9 cellular contexts compared by ENCODE assay signal in the genomic region with DNA sequence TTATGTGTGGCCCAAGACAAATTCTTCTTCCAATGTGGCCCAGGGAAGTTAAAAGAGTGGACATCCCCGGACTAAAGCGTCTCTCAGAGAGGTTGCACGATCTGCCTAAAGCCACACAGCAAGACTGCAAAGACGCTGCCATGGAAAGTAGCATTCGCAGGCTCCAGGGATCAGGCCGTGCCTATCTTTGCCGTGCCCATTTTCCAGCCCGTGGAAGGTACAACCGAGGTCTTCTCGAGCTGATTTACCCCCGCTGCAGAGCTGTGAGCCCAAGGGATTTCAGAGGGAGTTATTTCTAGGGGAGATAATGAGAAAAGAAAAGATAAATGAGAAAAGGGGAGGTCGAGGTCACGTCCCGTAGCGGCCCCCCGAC. TPM values are rescaled to one million over a fixed set of nuclear protein-coding genes. Genes with fewer than 3 reads are reported as not detected.
A peak's percentile ranks its signal among the peaks of the same experiment; 100 is the strongest.
DNase-seq lines count a peak whose midpoint lies in the region; ATAC-seq, FAIRE-seq and TF ChIP-seq lines count a peak whose summit lies in the region.
"Had no signal": no experiment of that assay in that cellular context is flagged by ENCODE, and none has a peak within 500 bp of the region (broad histone marks: within the 10 kb centered on the region; RNA-seq: fewer than 3 reads in every experiment).

No MANE protein-coding gene starts in this region.

- H3K4me1 ChIP-seq in CD8-positive, alpha-beta memory T cell (ENCODE audit: insufficient read depth, low read length), result peaks cover 19% of the 10 kb centered on the region
- H3K4me1 ChIP-seq in PC-9 (replicated peaks; ENCODE audit: insufficient read depth) (peaks cover 27% of the 10 kb centered on the region), endothelial cell of umbilical vein (ENCODE audit: control insufficient read depth, extremely low read depth, insufficient read depth, low read length) (peaks cover 15% of the 10 kb centered on the region), ovary (ENCODE audit: insufficient read depth) (peaks cover 6% of the 10 kb centered on the region)

- peak overlapping the region; percentile 84 for H2AFZ ChIP-seq in PC-9
- H2AFZ ChIP-seq in endothelial cell of umbilical vein (ENCODE audit: low read depth, low read length), result peak overlapping the region; percentile 52

- no peaks in the 10 kb centered on the region for H3K27me3 ChIP-seq in CD8-positive, alpha-beta memory T cell (ENCODE audit: insufficient read depth, low read length, poor library complexity, severe bottlenecking)
- H3K27me3 ChIP-seq in PC-9 (ENCODE audit: insufficient read depth, low read depth) (no peaks in the 10 kb centered on the region), endothelial cell of umbilical vein (ENCODE audit: control insufficient read depth in 2 of 2, insufficient read depth in 2 of 2, low read length in 2 of 2) (no peaks in the 10 kb centered on the region), ovary (no peaks in the 10 kb centered on the region)

- DNase-seq in CD8-positive, alpha-beta memory T cell, result no peak
- no peak for DNase-seq in PC-9
- no peak for DNase-seq in endothelial cell of umbilical vein (ENCODE audit: low read depth, low spot score)
- DNase-seq in ovary, result no peak
- DNase-seq in GF-D8 (lab: John Stamatoyannopoulos, UW), result no peak
- no peak for DNase-seq in KBM-7

- intact Hi-C loops in PC-9 (cut with micrococcal nuclease; ENCODE audit: unreplicated experiment) (loop anchor here (1.0 kb wide), 1 partner anchor 63 kb away; no protein-coding TSS in a partner anchor), endothelial cell of umbilical vein (cut with micrococcal nuclease) (loop anchor here (1.0 kb wide), 3 partner anchors 13 to 77 kb away; no protein-coding TSS in a partner anchor), ovary (cut with DNase I) (loop anchor here in 2 of 4 donors (5.0 kb wide), 2 partner anchors 65 to 200 kb away; no protein-coding TSS in a partner anchor)

- TF ChIP-seq EP300 in ovary (IDR thresholded peaks at IDR 0.05), result no peak

- H3K27ac ChIP-seq in CD8-positive, alpha-beta memory T cell (ENCODE audit: low read depth, low read length), result peak overlapping the region; percentile 39
- H3K27ac ChIP-seq in PC-9 (no peak overlapping the region), endothelial cell of umbilical vein (ENCODE audit: insufficient read depth, low read depth, low read length) (no peak overlapping the region), ovary (no peak overlapping the region)

- no peaks in the 10 kb centered on the region for H3K9me3 ChIP-seq in CD8-positive, alpha-beta memory T cell (ENCODE audit: low read length)
- no peaks in the 10 kb centered on the region for H3K9me3 ChIP-seq in PC-9 (ENCODE audit: insufficient read depth, low read depth)
- H3K9me3 ChIP-seq in endothelial cell of umbilical vein (replicated peaks; ENCODE audit: control insufficient read depth, insufficient read depth, low read length), result no peaks in the 10 kb centered on the region
- H3K9me3 ChIP-seq in ovary, result no peaks in the 10 kb centered on the region

- TF ChIP-seq POLR2A in endothelial cell of umbilical vein (IDR thresholded peaks at IDR 0.05; ENCODE audit: low read depth, low read length), result no peak
- TF ChIP-seq POLR2A in ovary (IDR thresholded peaks at IDR 0.05), result no peak

- no peaks in the 10 kb centered on the region for H3K9me2 ChIP-seq in PC-9 (ENCODE audit: insufficient read depth)

- peaks cover 0 to 9% (median 2%) of the 10 kb centered on the region in 3 donors for H3K36me3 Mint-ChIP-seq in CD8-positive, alpha-beta memory T cell

- 27 to 37% (median 28%) methylated on average over 16 of the region's 16 CpGs for WGBS in ovary, 3 donors

- peak; percentile 21 for FAIRE-seq in endothelial cell of umbilical vein (lab: Jason Lieb, UNC)
- FAIRE-seq: endometrium had no signal

- no peak for ATAC-seq in HG03469 (IDR thresholded peaks at IDR 0.05; ENCODE audit: unreplicated experiment)
- no peak for ATAC-seq in HG02938 (IDR thresholded peaks at IDR 0.05; ENCODE audit: unreplicated experiment)

- H3K9ac ChIP-seq in endothelial cell of umbilical vein (replicated peaks; ENCODE audit: extremely low read depth, insufficient read depth, low read length), result no peak overlapping the region

- H3K4me1 Mint-ChIP-seq in CD8-positive, alpha-beta memory T cell, result peaks cover 17 to 28% (median 20%) of the 10 kb centered on the region in 3 donors

- H3K4me3 Mint-ChIP-seq in CD8-positive, alpha-beta memory T cell, result peak overlapping the region; percentile 74 to 93 (median 82)

- POLR2A ChIA-PET in CD8-positive, alpha-beta memory T cell (lab: Charles Lee), result interaction anchor here (0.6 to 1.2 kb wide), 3 partner anchors 11 to 53 kb away, joined by 3 to 4 read pairs (median 3); partner anchors contain the start of gene MEPCE
- POLR2A ChIA-PET in PC-9 (lab: Charles Lee; ENCODE audit: unreplicated experiment), result interaction anchor here (0.6 kb wide), 1 partner anchor 189 kb away, joined by 10 read pairs; no protein-coding TSS in a partner anchor
- POLR2A ChIA-PET in endothelial cell of umbilical vein (lab: Charles Lee), result no interaction called here

- H4K20me1 ChIP-seq in PC-9 (ENCODE audit: insufficient read depth), result no peaks in the 10 kb centered on the region
- no peaks in the 10 kb centered on the region for H4K20me1 ChIP-seq in endothelial cell of umbilical vein (replicated peaks; ENCODE audit: control insufficient read depth, extremely low read depth, insufficient read depth, low read length)

- peaks cover 13% of the 10 kb centered on the region for H3K79me2 ChIP-seq in PC-9 (ENCODE audit: low read depth)
- peaks cover 15% of the 10 kb centered on the region for H3K79me2 ChIP-seq in endothelial cell of umbilical vein (ENCODE audit: control insufficient read depth, insufficient read depth, low read length)

- in situ Hi-C loops in KBM-7 (cut with MboI; ENCODE audit: low pct_unique_long_range_greater_than_20kb, low sequenced_read_pairs), result no loop called here

- no peaks in the 10 kb centered on the region for H3K36me3 ChIP-seq in CD8-positive, alpha-beta memory T cell (ENCODE audit: insufficient read depth, low read length)
- no peaks in the 10 kb centered on the region for H3K36me3 ChIP-seq in PC-9 (ENCODE audit: low read depth)
- H3K36me3 ChIP-seq in endothelial cell of umbilical vein (ENCODE audit: control insufficient read depth in 2 of 2, extremely low read depth in 1 of 2, insufficient read depth in 2 of 2, low read length in 2 of 2), result no peaks in the 10 kb centered on the region
- no peaks in the 10 kb centered on the region for H3K36me3 ChIP-seq in ovary

- peak overlapping the region in 5 of 8 donors; percentile 4 to 75 (median 30) for H3K27ac Mint-ChIP-seq in CD8-positive, alpha-beta memory T cell

- CTCF ChIA-PET in CD8-positive, alpha-beta memory T cell (lab: Charles Lee), result interaction anchor here (0.9 to 10.7 kb wide), 23 partner anchors 9 to 223 kb away, joined by 3 to 174 read pairs (median 5); partner anchors contain the start of genes AGFG2, FBXO24, LRCH4 and MEPCE
- CTCF ChIA-PET in PC-9 (lab: Charles Lee) (interaction anchor here (0.6 to 1.3 kb wide), 3 partner anchors 77 to 387 kb away, joined by 3 to 7 read pairs (median 5); no protein-coding TSS in a partner anchor), endothelial cell of umbilical vein (lab: Charles Lee) (interaction anchor here (0.9 to 3.0 kb wide), 14 partner anchors 9 to 242 kb away, joined by 3 to 55 read pairs (median 6); partner anchors contain the start of genes AGFG2 and ZCWPW1)

- peak overlapping the region; percentile 83 for H3K4me2 ChIP-seq in PC-9
- peak overlapping the region; percentile 20 for H3K4me2 ChIP-seq in endothelial cell of umbilical vein (ENCODE audit: insufficient read depth, low read length)

- no peaks in the 10 kb centered on the region for H3K9me1 ChIP-seq in endothelial cell of umbilical vein (replicated peaks; ENCODE audit: control insufficient read depth, extremely low read depth, insufficient read depth, low read length)

- H3F3A ChIP-seq in PC-9 (ENCODE audit: insufficient read depth, low read depth), result peaks cover 15% of the 10 kb centered on the region; the same call in 1 of the 2 replicates

- no TSS peak for BruUV-seq in PC-9 (replicated peaks; lab: Mats Ljungman, UMichigan)
- no TSS peak for BruUV-seq in endothelial cell of umbilical vein (replicated peaks; lab: Mats Ljungman, UMichigan)

- peak overlapping the region; percentile 66 for H3K4me3 ChIP-seq in CD8-positive, alpha-beta memory T cell (ENCODE audit: low read length)
- H3K4me3 ChIP-seq in PC-9, result peak overlapping the region; percentile 65
- peak overlapping the region; percentile 20 to 37 (median 29) for H3K4me3 ChIP-seq in endothelial cell of umbilical vein (replicated peaks in 1 of 3; ENCODE audit: insufficient read depth in 1 of 3, low read depth in 1 of 3, low read length in 3 of 3)
- peak overlapping the region; percentile 46 for H3K4me3 ChIP-seq in ovary

- dilution Hi-C loops in endothelial cell of umbilical vein (cut with MboI; ENCODE audit: extremely low pct_ligation_motif_present, low sequenced_read_pairs), result no loop called here

- peaks cover 0 to 2% (median 0%) of the 10 kb centered on the region in 5 donors for H3K9me3 Mint-ChIP-seq in CD8-positive, alpha-beta memory T cell

- no peak for TF ChIP-seq CTCF in PC-9 (conservative IDR thresholded peaks at IDR 0.05)
- no peak for TF ChIP-seq CTCF in endothelial cell of umbilical vein (IDR thresholded peaks at IDR 0.05; ENCODE audit: extremely low read depth in 1 of 2, insufficient read depth in 1 of 2, low read depth in 1 of 2, low read length in 2 of 2)
- no peak for TF ChIP-seq CTCF in ovary (IDR thresholded peaks at IDR 0.05)

- H3K27me3 Mint-ChIP-seq in CD8-positive, alpha-beta memory T cell, result peaks cover 0 to 3% of the 10 kb centered on the region in 2 donors

RNA-seq across cellular contexts. Expression of gene NYAP1, which starts 1.0 kb away (rescaled TPM):
- under 1 TPM; 0.13 to 0.18 TPM for total RNA-seq in CD8-positive, alpha-beta memory T cell
- not detected for polyA plus RNA-seq in CD8-positive, alpha-beta memory T cell
- total RNA-seq in PC-9 (2021), result 1.3 and 1.9 TPM in 2 replicates
- 2.0 and 2.8 TPM in 2 replicates for total RNA-seq in endothelial cell of umbilical vein
- polyA plus RNA-seq in endothelial cell of umbilical vein, result 0.37 and 0.46 TPM in 2 replicates
- 0.34 and 0.76 TPM in 2 replicates for polyA plus RNA-seq in endothelial cell of umbilical vein (2011; cell fraction: cytosol; rRNA removed)
- polyA plus RNA-seq in endothelial cell of umbilical vein (2011; cell fraction: nucleus; rRNA removed), result 1.0 and 1.1 TPM in 2 replicates
- polyA plus RNA-seq in endothelial cell of umbilical vein (2012), result 1.2 and 3.3 TPM in 2 replicates
- 0.27 and 0.38 TPM in 2 replicates for polyA minus RNA-seq in endothelial cell of umbilical vein
- not detected for polyA minus RNA-seq in endothelial cell of umbilical vein (2011; cell fraction: cytosol; rRNA and poly(A)+ RNA removed)
- 0.34 TPM in 1 of 2 replicates, not detected in the other for polyA minus RNA-seq in endothelial cell of umbilical vein (2011; cell fraction: nucleus; rRNA and poly(A)+ RNA removed)
- total RNA-seq in ovary, result 10 to 100 TPM in 1 of 7 donors, 1 to 10 TPM in 6; 3.8 to 10.1 (median 8.5) TPM
- 1 to 10 TPM in 1 of 2 donors, under 1 TPM in 1; 0.28 to 4.8 TPM for polyA plus RNA-seq in ovary

RNA-seq across cellular contexts. Expression of gene TSC22D4, which starts 3.7 kb away (rescaled TPM):
- 10 to 100 TPM; 96.2 to 99.1 TPM for total RNA-seq in CD8-positive, alpha-beta memory T cell
- 40.5 TPM for polyA plus RNA-seq in CD8-positive, alpha-beta memory T cell
- 68.8 and 79.8 TPM in 2 replicates for total RNA-seq in PC-9 (2021)
- 66.3 and 84.4 TPM in 2 replicates for total RNA-seq in endothelial cell of umbilical vein
- polyA plus RNA-seq in endothelial cell of umbilical vein, result 40.1 and 52.5 TPM in 2 replicates
- 30.4 and 41.3 TPM in 2 replicates for polyA plus RNA-seq in endothelial cell of umbilical vein (2011; cell fraction: cytosol; rRNA removed)
- polyA plus RNA-seq in endothelial cell of umbilical vein (2011; cell fraction: nucleus; rRNA removed), result 34.7 and 40.8 TPM in 2 replicates
- polyA plus RNA-seq in endothelial cell of umbilical vein (2012), result 37.8 and 44.8 TPM in 2 replicates
- 18.3 and 20.1 TPM in 2 replicates for polyA minus RNA-seq in endothelial cell of umbilical vein
- 22.2 TPM for polyA minus RNA-seq in endothelial cell of umbilical vein (2011; cell fraction: cytosol; rRNA and poly(A)+ RNA removed)
- 9.5 and 17.6 TPM in 2 replicates for polyA minus RNA-seq in endothelial cell of umbilical vein (2011; cell fraction: nucleus; rRNA and poly(A)+ RNA removed)
- 10 to 100 TPM; 19.8 to 57.3 (median 47.5) TPM for total RNA-seq in ovary
- 10 to 100 TPM in 1 of 2 donors, 1 to 10 TPM in 1; 6.5 to 40.4 TPM for polyA plus RNA-seq in ovary

RNA-seq across cellular contexts. Expression of gene SPACDR, which starts 18.7 kb away (rescaled TPM):
- 1 to 10 TPM in 1 of 2 experiments, under 1 TPM in 1; 1.00 to 1.7 TPM for total RNA-seq in CD8-positive, alpha-beta memory T cell
- 0.56 TPM for polyA plus RNA-seq in CD8-positive, alpha-beta memory T cell
- total RNA-seq in PC-9 (2021) (1.4 and 4.2 TPM in 2 replicates), endothelial cell of umbilical vein (1.5 and 4.1 TPM in 2 replicates), ovary (1 to 10 TPM in 2 of 7 donors, under 1 TPM in 4, not detected in 1; 0.45 to 3.0 (median 0.87) TPM)
- polyA plus RNA-seq in endothelial cell of umbilical vein (1.6 and 1.9 TPM in 2 replicates), ovary (under 1 TPM; 0.25 to 0.71 TPM)
- 1.4 and 1.9 TPM in 2 replicates for polyA plus RNA-seq in endothelial cell of umbilical vein (2011; cell fraction: cytosol; rRNA removed)
- 4.6 and 5.6 TPM in 2 replicates for polyA plus RNA-seq in endothelial cell of umbilical vein (2011; cell fraction: nucleus; rRNA removed)
- polyA plus RNA-seq in endothelial cell of umbilical vein (2012), result 3.3 and 3.9 TPM in 2 replicates
- 0.76 and 2.3 TPM in 2 replicates for polyA minus RNA-seq in endothelial cell of umbilical vein
- polyA minus RNA-seq in endothelial cell of umbilical vein (2011; cell fraction: cytosol; rRNA and poly(A)+ RNA removed), result 1.0 TPM
- not detected in 2 replicates for polyA minus RNA-seq in endothelial cell of umbilical vein (2011; cell fraction: nucleus; rRNA and poly(A)+ RNA removed)

RNA-seq across cellular contexts. Expression of gene PPP1R35, which starts 46.4 kb away (rescaled TPM):
- total RNA-seq in CD8-positive, alpha-beta memory T cell, result 10 to 100 TPM; 41.4 to 46.3 TPM
- 50.2 TPM for polyA plus RNA-seq in CD8-positive, alpha-beta memory T cell
- 49.1 and 67.6 TPM in 2 replicates for total RNA-seq in PC-9 (2021)
- 42.4 and 46.1 TPM in 2 replicates for total RNA-seq in endothelial cell of umbilical vein
- polyA plus RNA-seq in endothelial cell of umbilical vein, result 37.7 and 47.9 TPM in 2 replicates
- polyA plus RNA-seq in endothelial cell of umbilical vein (2011; cell fraction: cytosol; rRNA removed), result 25.7 and 37.0 TPM in 2 replicates
- 49.8 and 50.0 TPM in 2 replicates for polyA plus RNA-seq in endothelial cell of umbilical vein (2011; cell fraction: nucleus; rRNA removed)
- polyA plus RNA-seq in endothelial cell of umbilical vein (2012), result 19.9 and 29.5 TPM in 2 replicates
- polyA minus RNA-seq in endothelial cell of umbilical vein, result 4.9 and 11.9 TPM in 2 replicates
- 33.5 TPM for polyA minus RNA-seq in endothelial cell of umbilical vein (2011; cell fraction: cytosol; rRNA and poly(A)+ RNA removed)
- polyA minus RNA-seq in endothelial cell of umbilical vein (2011; cell fraction: nucleus; rRNA and poly(A)+ RNA removed), result 7.4 and 13.6 TPM in 2 replicates
- 10 to 100 TPM; 31.8 to 48.5 (median 39.1) TPM for total RNA-seq in ovary
- 10 to 100 TPM in 1 of 2 donors, 1 to 10 TPM in 1; 2.7 to 39.8 TPM for polyA plus RNA-seq in ovary

RNA-seq across cellular contexts. Expression of gene MEPCE, which starts 53.1 kb away (rescaled TPM):
- 10 to 100 TPM; 75.9 to 78.8 TPM for total RNA-seq in CD8-positive, alpha-beta memory T cell
- 13.6 TPM for polyA plus RNA-seq in CD8-positive, alpha-beta memory T cell
- total RNA-seq in PC-9 (2021) (62.6 and 70.3 TPM in 2 replicates), endothelial cell of umbilical vein (37.1 and 45.8 TPM in 2 replicates), ovary (10 to 100 TPM; 29.4 to 60.6 (median 44.7) TPM)
- polyA plus RNA-seq in endothelial cell of umbilical vein (23.3 and 24.3 TPM in 2 replicates), ovary (10 to 100 TPM; 30.0 to 48.9 TPM)
- polyA plus RNA-seq in endothelial cell of umbilical vein (2011; cell fraction: cytosol; rRNA removed), result 19.6 and 21.4 TPM in 2 replicates
- polyA plus RNA-seq in endothelial cell of umbilical vein (2011; cell fraction: nucleus; rRNA removed), result 31.3 and 32.3 TPM in 2 replicates
- polyA plus RNA-seq in endothelial cell of umbilical vein (2012), result 23.6 and 26.8 TPM in 2 replicates
- 35.8 and 41.5 TPM in 2 replicates for polyA minus RNA-seq in endothelial cell of umbilical vein
- 39.5 TPM for polyA minus RNA-seq in endothelial cell of umbilical vein (2011; cell fraction: cytosol; rRNA and poly(A)+ RNA removed)
- 20.8 and 30.8 TPM in 2 replicates for polyA minus RNA-seq in endothelial cell of umbilical vein (2011; cell fraction: nucleus; rRNA and poly(A)+ RNA removed)
